Comparison of ENCODE assay signal across 20 cellular contexts in genomic region chr2:237282568-237283128, GRCh38.
DNase-seq lines count a peak whose midpoint lies in the region; ATAC-seq and TF ChIP-seq lines count a peak whose summit lies in the region.
"Had no signal": no experiment of that assay in that cellular context is flagged by ENCODE, and none has a peak within 500 bp of the region (broad histone marks: within the 10 kb centered on the region; RNA-seq: fewer than 3 reads in every experiment).

No MANE protein-coding gene starts in this region.

- H3K4me1 ChIP-seq in SJSA1 (replicated peaks) = peaks cover 58% of the 10 kb centered on the region
- peaks cover 27% of the 10 kb centered on the region for H3K4me1 ChIP-seq in rectal smooth muscle tissue (ENCODE audit: control insufficient read depth, insufficient read depth, low read length)
- peaks cover 19% of the 10 kb centered on the region for H3K4me1 ChIP-seq in BE2C
- H3K4me1 ChIP-seq: Peyer's patch had no signal

- H3K27ac ChIP-seq in SJSA1 = peak overlapping the region; percentile 95
- peak overlapping the region; percentile 61 for H3K27ac ChIP-seq in rectal smooth muscle tissue (ENCODE audit: low read depth, low read length)

- TF ChIP-seq CTCF in fibroblast of villous mesenchyme (IDR thresholded peaks at IDR 0.05; ENCODE audit: insufficient read depth, low read depth, low read length) (no peak), BE2C (IDR thresholded peaks at IDR 0.05; ENCODE audit: low read depth, low read length) (no peak)

- no peak for ATAC-seq in left colon
- no peak for ATAC-seq in GM18867 (IDR thresholded peaks at IDR 0.05; ENCODE audit: unreplicated experiment)
- ATAC-seq: GM23338 had no signal

- H3K4me3 ChIP-seq in SJSA1 (no peak overlapping the region), fibroblast of villous mesenchyme (ENCODE audit: low read depth, low read length) (no peak overlapping the region), rectal smooth muscle tissue (ENCODE audit: low read length) (no peak overlapping the region), BE2C (ENCODE audit: low read depth, low read length) (no peak overlapping the region)
- H3K4me3 ChIP-seq: GM23338, mucosa of descending colon, Peyer's patch had no signal

- H3K9ac ChIP-seq in rectal smooth muscle tissue (ENCODE audit: low read length) = no peak overlapping the region

- H3K27me3 ChIP-seq in SJSA1 (replicated peaks) (no peaks in the 10 kb centered on the region), rectal smooth muscle tissue (ENCODE audit: control insufficient read depth, insufficient read depth, low read length) (no peaks in the 10 kb centered on the region), BE2C (no peaks in the 10 kb centered on the region)
- H3K27me3 ChIP-seq: Peyer's patch had no signal

- H3K36me3 ChIP-seq in SJSA1 = no peaks in the 10 kb centered on the region
- H3K36me3 ChIP-seq in rectal smooth muscle tissue (ENCODE audit: control insufficient read depth, insufficient read depth, low read length) = no peaks in the 10 kb centered on the region
- H3K36me3 ChIP-seq in BE2C = no peaks in the 10 kb centered on the region
- H3K36me3 ChIP-seq: Peyer's patch had no signal

- peak; percentile 45 for DNase-seq in COLO829 (ENCODE audit: low spot score)
- peak in 1 of 2 experiments; percentile 49 for DNase-seq in SJSA1 (ENCODE audit: low read depth in 1 of 2, low spot score in 2 of 2)
- DNase-seq in fibroblast of villous mesenchyme (ENCODE audit: low read depth) = peak; percentile 61
- no peak for DNase-seq in BE2C
- DNase-seq in left colon = no peak
- no peak for DNase-seq in NCI-H2029 treated with DMSO at 0.1 percent for 48 hours (lab: John Stamatoyannopoulos, UW)
- DNase-seq: activated CD4-positive, alpha-beta memory T cell treated with anti-CD3 and anti-CD28 coated beads, Interleukin-2, amount 10 ng/mL, durations not matched to agents 7 days and 5 days; activated naive CD4-positive, alpha-beta T cell treated with anti-CD3 and anti-CD28 coated beads, Interleukin-2, amount 10 ng/mL, durations not matched to agents 7 days and 5 days; activated T-cell treated with anti-CD3 and anti-CD28 coated beads, Interleukin-2, amount 50 U/mL, for 24 hours; COR-L47; GDM1; Kasumi-1; mucosa of descending colon; nucleus accumbens; Peyer's patch; stimulated activated CD4-positive, alpha-beta T cell treated with anti-CD3 and anti-CD28 coated beads, Interleukin-4, amount 100 ng/mL, for 1 hour; substantia nigra had no signal

- intact Hi-C loops in left colon (cut with DNase I, micrococcal nuclease) = no loop called here

- no peaks in the 10 kb centered on the region for H3K9me3 ChIP-seq in SJSA1 (replicated peaks)
- no peaks in the 10 kb centered on the region; the same call in 1 of the 2 replicates for H3K9me3 ChIP-seq in BE2C
- H3K9me3 ChIP-seq: mucosa of descending colon, Peyer's patch had no signal

Comparison
In these comparisons a context has a peak if more than half of its experiments do, and no peak if none do; other contexts are left out.
1. DNase-seq: peak in COLO829 (single experiment) and fibroblast of villous mesenchyme (single experiment); none in BE2C (single experiment), left colon (0 of 2) and NCI-H2029 treated with DMSO at 0.1 percent for 48 hours (single experiment).